Comparison of ENCODE assay signal across 8 cellular contexts in genomic region chr7:130491841-130492518, GRCh38. TPM values are rescaled to one million over a fixed set of nuclear protein-coding genes. Genes with fewer than 3 reads are reported as not detected.
DNase-seq lines count a peak whose midpoint lies in the region; ATAC-seq and TF ChIP-seq lines count a peak whose summit lies in the region.

Gene MEST (plus strand): TSS chr7:130492085. CDS start chr7:130492314, 229 bp downstream.

- TF ChIP-seq CTCF in progenitor cell of endocrine pancreas (IDR thresholded peaks at IDR 0.05; ENCODE audit: unreplicated experiment) = peak; percentile 7

- H3K4me3 Mint-ChIP-seq in activated T-helper 2 cell treated with anti-CD3 and anti-CD28 coated beads, Interferon-gamma antibody, Interleukin-2, Interleukin-4, amounts not matched to agents 10 μg/mL and 5 μg/mL and 100 μg/mL, durations not matched to agents 14 hours and 24 hours and 36 hours (ENCODE audit: low read depth) = peak within 1 kb of the TSS; percentile 71
- H3K4me3 Mint-ChIP-seq in progenitor cell of endocrine pancreas (ENCODE audit: low read depth) = peak within 1 kb of the TSS; percentile 96

- H3K36me3 Mint-ChIP-seq in activated T-helper 2 cell treated with anti-CD3 and anti-CD28 coated beads, Interferon-gamma antibody, Interleukin-2, Interleukin-4, amounts not matched to agents 10 μg/mL and 5 μg/mL and 100 μg/mL, durations not matched to agents 14 hours and 24 hours and 36 hours (ENCODE audit: low read depth) = no peaks in the 10 kb centered on the region
- H3K36me3 Mint-ChIP-seq in progenitor cell of endocrine pancreas (ENCODE audit: insufficient read depth) = peaks cover 46% of the 10 kb centered on the region

- H3K4me1 Mint-ChIP-seq in activated T-helper 2 cell treated with anti-CD3 and anti-CD28 coated beads, Interferon-gamma antibody, Interleukin-2, Interleukin-4, amounts not matched to agents 10 μg/mL and 5 μg/mL and 100 μg/mL, durations not matched to agents 14 hours and 24 hours and 36 hours (ENCODE audit: low read depth) = peaks cover 8% of the 10 kb centered on the region
- peaks cover 50% of the 10 kb centered on the region for H3K4me1 Mint-ChIP-seq in progenitor cell of endocrine pancreas (ENCODE audit: low read depth)

- peaks cover 63% of the 10 kb centered on the region for H3K27me3 Mint-ChIP-seq in activated T-helper 2 cell treated with anti-CD3 and anti-CD28 coated beads, Interferon-gamma antibody, Interleukin-2, Interleukin-4, amounts not matched to agents 10 μg/mL and 5 μg/mL and 100 μg/mL, durations not matched to agents 14 hours and 24 hours and 36 hours (ENCODE audit: low read depth)
- H3K27me3 Mint-ChIP-seq in progenitor cell of endocrine pancreas = peaks cover 3% of the 10 kb centered on the region

- H3K27ac Mint-ChIP-seq in activated T-helper 2 cell treated with anti-CD3 and anti-CD28 coated beads, Interferon-gamma antibody, Interleukin-2, Interleukin-4, amounts not matched to agents 10 μg/mL and 5 μg/mL and 100 μg/mL, durations not matched to agents 14 hours and 24 hours and 36 hours = no peak within 1 kb of the TSS
- H3K27ac Mint-ChIP-seq in progenitor cell of endocrine pancreas = peak within 1 kb of the TSS; percentile 94

- intact Hi-C loops in activated T-helper 2 cell treated with anti-CD3 and anti-CD28 coated beads, Interferon-gamma antibody, Interleukin-2, Interleukin-4, amounts not matched to agents 10 μg/mL and 5 μg/mL and 100 μg/mL, durations not matched to agents 14 hours and 24 hours and 36 hours (cut with micrococcal nuclease) = loop anchor here (10.0 kb wide), 2 partner anchors 417 to 717 kb away; partner anchors contain the start of gene KLHDC10
- intact Hi-C loops in Right ventricle myocardium superior (cut with DNase I) = no loop called here

- H3K9me3 Mint-ChIP-seq in activated T-helper 2 cell treated with anti-CD3 and anti-CD28 coated beads, Interferon-gamma antibody, Interleukin-2, Interleukin-4, amounts not matched to agents 10 μg/mL and 5 μg/mL and 100 μg/mL, durations not matched to agents 14 hours and 24 hours and 36 hours = no peaks in the 10 kb centered on the region
- peaks cover 2% of the 10 kb centered on the region for H3K9me3 Mint-ChIP-seq in progenitor cell of endocrine pancreas (ENCODE audit: low read depth)

- peak; percentile 54 for ATAC-seq in Right ventricle myocardium superior (ENCODE audit: poor library complexity)

- peak; percentile 6 for DNase-seq in stimulated activated CD4-positive, alpha-beta T cell treated with anti-CD3 and anti-CD28 coated beads, Interleukin-4, amount 100 ng/mL, for 1 hour
- no peak for DNase-seq in stimulated activated CD4-positive, alpha-beta T cell treated with anti-CD3 and anti-CD28 coated beads, Interleukin-12 subunit alpha, Interleukin-12 subunit beta, amount 100 ng/mL, for 4 hours
- no peak for DNase-seq in activated T-helper 2 cell treated with anti-CD3 and anti-CD28 coated beads, Interferon-gamma antibody, Interleukin-2, Interleukin-4, amounts not matched to agents 10 μg/mL and 5 μg/mL and 100 μg/mL, durations not matched to agents 14 hours and 24 hours and 36 hours (ENCODE audit: low spot score)
- DNase-seq in Right ventricle myocardium superior = no peak
- DNase-seq in progenitor cell of endocrine pancreas (ENCODE audit: low spot score, unreplicated experiment) = peak; percentile 17
- DNase-seq in SKM-1 treated with dmso at 0.1 percent for 144 hours (lab: John Stamatoyannopoulos, UW; ENCODE audit: unreplicated experiment) = no peak
- DNase-seq in DMS153 (lab: John Stamatoyannopoulos, UW) = no peak
- no peak for DNase-seq in SW 1271 (lab: John Stamatoyannopoulos, UW)

RNA-seq across cellular contexts. Expression of gene MEST, which starts in this region (rescaled TPM):
- total RNA-seq in activated T-helper 2 cell treated with anti-CD3 and anti-CD28 coated beads, Interferon-gamma antibody, Interleukin-2, Interleukin-4, amounts not matched to agents 10 μg/mL and 5 μg/mL and 100 μg/mL, durations not matched to agents 14 hours and 24 hours and 36 hours = 3.1 and 3.6 TPM in 2 replicates
- total RNA-seq in Right ventricle myocardium superior = 6.4 TPM
- 628 and 664 TPM in 2 replicates for total RNA-seq in progenitor cell of endocrine pancreas

Comparison
In these comparisons a context has a peak if more than half of its experiments do, and no peak if none do; other contexts are left out.
1. RNA of gene MEST (total RNA-seq): 628 to 664 TPM in progenitor cell of endocrine pancreas; 6.4 TPM in Right ventricle myocardium superior (single experiment) and 3.1 to 3.6 TPM in activated T-helper 2 cell treated with anti-CD3 and anti-CD28 coated beads, Interferon-gamma antibody, Interleukin-2, Interleukin-4, amounts not matched to agents 10 μg/mL and 5 μg/mL and 100 μg/mL, durations not matched to agents 14 hours and 24 hours and 36 hours; every median in the first group is over 10 times any median in the second.
2. DNase-seq: peak in stimulated activated CD4-positive, alpha-beta T cell treated with anti-CD3 and anti-CD28 coated beads, Interleukin-4, amount 100 ng/mL, for 1 hour (single experiment) and progenitor cell of endocrine pancreas (single experiment); none in stimulated activated CD4-positive, alpha-beta T cell treated with anti-CD3 and anti-CD28 coated beads, Interleukin-12 subunit alpha, Interleukin-12 subunit beta, amount 100 ng/mL, for 4 hours (single experiment), activated T-helper 2 cell treated with anti-CD3 and anti-CD28 coated beads, Interferon-gamma antibody, Interleukin-2, Interleukin-4, amounts not matched to agents 10 μg/mL and 5 μg/mL and 100 μg/mL, durations not matched to agents 14 hours and 24 hours and 36 hours (single experiment), Right ventricle myocardium superior (single experiment), SKM-1 treated with dmso at 0.1 percent for 144 hours (single experiment), DMS153 (single experiment) and SW 1271 (0 of 2).